In the genomic region with DNA sequence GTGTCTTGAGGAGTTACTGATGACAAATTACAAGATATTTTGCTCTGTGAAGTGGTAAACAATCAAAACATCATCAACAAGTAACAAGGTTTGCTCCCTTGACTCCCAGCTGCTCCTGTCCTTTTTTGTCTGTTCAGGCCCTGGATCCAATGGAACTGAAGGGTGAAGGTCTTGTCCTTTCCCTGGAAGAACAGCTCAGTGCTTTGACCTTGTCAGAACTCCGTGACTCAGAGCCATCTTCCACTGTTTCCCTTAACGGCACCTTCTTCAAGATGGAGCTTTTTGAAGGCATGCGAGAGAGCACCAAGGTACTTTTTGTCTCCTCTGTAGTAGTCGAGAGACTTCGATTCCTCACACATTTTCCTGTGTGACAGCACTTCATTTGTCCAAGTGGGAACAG, we compare ENCODE assay signal across 14 cellular contexts. TPM values are rescaled to one million over a fixed set of nuclear protein-coding genes. Genes with fewer than 3 reads are reported as not detected.
DNase-seq lines count a peak whose midpoint lies in the region; ATAC-seq and TF ChIP-seq lines count a peak whose summit lies in the region.
"Had no signal": no experiment of that assay in that cellular context is flagged by ENCODE, and none has a peak within 500 bp of the region (broad histone marks: within the 10 kb centered on the region; RNA-seq: fewer than 3 reads in every experiment).

No MANE protein-coding gene starts in this region.

- DNase-seq in HCEC 1CT = peak; percentile 41
- DNase-seq in activated T-helper 1 cell treated with anti-CD3 and anti-CD28 coated beads, Interleukin-12 subunit alpha, Interleukin-12 subunit beta, Interleukin-2, Interleukin-4 antibody, amounts not matched to agents 30 ng/mL and 10 ng/mL and 1 ng/mL, durations not matched to agents 14 hours and 24 hours and 36 hours (ENCODE audit: low spot score) = no peak
- no peak for DNase-seq in kidney glomerular epithelial cell (lab: John Stamatoyannopoulos, UW)
- DNase-seq in GM20000 (ENCODE audit: low spot score) = no peak
- no peak for DNase-seq in DMS53 treated with DMSO at 0.1 percent for 48 hours (lab: John Stamatoyannopoulos, UW; ENCODE audit: unreplicated experiment)
- DNase-seq: activated T-cell treated with anti-CD3 and anti-CD28 coated beads for 4 hours; cortex of kidney; NCI-H1694 treated with DMSO at 0.1 percent for 48 hours; NK-92 treated with Interleukin-12 subunit alpha and Interleukin-12 subunit beta, amount 100 ng/mL, for 24 hours; stimulated activated naive CD4-positive, alpha-beta T cell treated with Interleukin-2 at 50 U/mL for 16 hours had no signal

- H3K4me3 ChIP-seq in gastroesophageal sphincter (no peak overlapping the region), skeletal muscle satellite cell (ENCODE audit: low read length) (no peak overlapping the region)

- H3K36me3 ChIP-seq in gastroesophageal sphincter (peaks cover 0 to 45% of the 10 kb centered on the region in 2 donors), skeletal muscle satellite cell (ENCODE audit: insufficient read depth, low read length) (peaks cover 29% of the 10 kb centered on the region)

- no peaks in the 10 kb centered on the region for H3K9me3 Mint-ChIP-seq in activated T-helper 1 cell treated with anti-CD3 and anti-CD28 coated beads, Interleukin-12 subunit alpha, Interleukin-12 subunit beta, Interleukin-2, Interleukin-4 antibody, amounts not matched to agents 30 ng/mL and 10 ng/mL and 1 ng/mL, durations not matched to agents 14 hours and 24 hours and 36 hours
- H3K9me3 Mint-ChIP-seq: natural killer cell treated with Interleukin-12 subunit alpha and Interleukin-12 subunit beta and Interleukin-15 and Interleukin-18, amount 100 ng/mL, for 72 hours had no signal

- no peak for ATAC-seq in gastroesophageal sphincter
- no peak for ATAC-seq in HG02763 (IDR thresholded peaks at IDR 0.05; ENCODE audit: unreplicated experiment)
- ATAC-seq: natural killer cell treated with Interleukin-12 subunit alpha and Interleukin-12 subunit beta and Interleukin-15 and Interleukin-18, amount 100 ng/mL, for 72 hours had no signal

- no peaks in the 10 kb centered on the region for H3K27me3 Mint-ChIP-seq in activated T-helper 1 cell treated with anti-CD3 and anti-CD28 coated beads, Interleukin-12 subunit alpha, Interleukin-12 subunit beta, Interleukin-2, Interleukin-4 antibody, amounts not matched to agents 30 ng/mL and 10 ng/mL and 1 ng/mL, durations not matched to agents 14 hours and 24 hours and 36 hours (ENCODE audit: insufficient read depth)
- H3K27me3 Mint-ChIP-seq: natural killer cell treated with Interleukin-12 subunit alpha and Interleukin-12 subunit beta and Interleukin-15 and Interleukin-18, amount 100 ng/mL, for 72 hours had no signal

- peak overlapping the region; percentile 43 for H3K9ac ChIP-seq in skeletal muscle satellite cell (ENCODE audit: low read depth, low read length)

- H3K27ac ChIP-seq in gastroesophageal sphincter = peak overlapping the region; percentile 45 to 74 (median 64)

- H3K27me3 ChIP-seq in gastroesophageal sphincter (no peaks in the 10 kb centered on the region), skeletal muscle satellite cell (ENCODE audit: control insufficient read depth, insufficient read depth, low read length) (no peaks in the 10 kb centered on the region)

- H3K9me3 ChIP-seq in gastroesophageal sphincter = no peaks in the 10 kb centered on the region
- no peaks in the 10 kb centered on the region for H3K9me3 ChIP-seq in skeletal muscle satellite cell (replicated peaks; ENCODE audit: low read length)

- H3K4me3 Mint-ChIP-seq in activated T-helper 1 cell treated with anti-CD3 and anti-CD28 coated beads, Interleukin-12 subunit alpha, Interleukin-12 subunit beta, Interleukin-2, Interleukin-4 antibody, amounts not matched to agents 30 ng/mL and 10 ng/mL and 1 ng/mL, durations not matched to agents 14 hours and 24 hours and 36 hours = no peak overlapping the region
- H3K4me3 Mint-ChIP-seq: natural killer cell treated with Interleukin-12 subunit alpha and Interleukin-12 subunit beta and Interleukin-15 and Interleukin-18, amount 100 ng/mL, for 72 hours had no signal

- peaks cover 65% of the 10 kb centered on the region for H3K36me3 Mint-ChIP-seq in activated T-helper 1 cell treated with anti-CD3 and anti-CD28 coated beads, Interleukin-12 subunit alpha, Interleukin-12 subunit beta, Interleukin-2, Interleukin-4 antibody, amounts not matched to agents 30 ng/mL and 10 ng/mL and 1 ng/mL, durations not matched to agents 14 hours and 24 hours and 36 hours (ENCODE audit: low read depth)

- TF ChIP-seq POLR2A in gastroesophageal sphincter (IDR thresholded peaks at IDR 0.05) = no peak

- 50 to 58% methylated on average over 5 of the region's 5 CpGs for WGBS in gastroesophageal sphincter (ENCODE audit: low coverage in 1 of 2), 2 donors

- TF ChIP-seq CTCF in gastroesophageal sphincter (IDR thresholded peaks at IDR 0.05) (no peak), GM20000 (IDR thresholded peaks at IDR 0.05; ENCODE audit: extremely low read depth, missing control alignments) (no peak)

- peaks cover 0 to 30% (median 0%) of the 10 kb centered on the region in 3 donors for H3K4me1 ChIP-seq in gastroesophageal sphincter
- H3K4me1 ChIP-seq in skeletal muscle satellite cell (ENCODE audit: control insufficient read depth, insufficient read depth, low read length) = peaks cover 42% of the 10 kb centered on the region

- peak overlapping the region; percentile 29 for H3K27ac Mint-ChIP-seq in activated T-helper 1 cell treated with anti-CD3 and anti-CD28 coated beads, Interleukin-12 subunit alpha, Interleukin-12 subunit beta, Interleukin-2, Interleukin-4 antibody, amounts not matched to agents 30 ng/mL and 10 ng/mL and 1 ng/mL, durations not matched to agents 14 hours and 24 hours and 36 hours
- H3K27ac Mint-ChIP-seq: natural killer cell treated with Interleukin-12 subunit alpha and Interleukin-12 subunit beta and Interleukin-15 and Interleukin-18, amount 100 ng/mL, for 72 hours had no signal

- TF ChIP-seq EP300 in gastroesophageal sphincter (IDR thresholded peaks at IDR 0.05) = no peak

- intact Hi-C loops in activated T-helper 1 cell treated with anti-CD3 and anti-CD28 coated beads, Interleukin-12 subunit alpha, Interleukin-12 subunit beta, Interleukin-2, Interleukin-4 antibody, amounts not matched to agents 30 ng/mL and 10 ng/mL and 1 ng/mL, durations not matched to agents 14 hours and 24 hours and 36 hours (cut with micrococcal nuclease) = no loop called here

- peak overlapping the region; percentile 42 for H3K4me2 ChIP-seq in skeletal muscle satellite cell (ENCODE audit: low read length)

- peaks cover 23% of the 10 kb centered on the region for H3K4me1 Mint-ChIP-seq in activated T-helper 1 cell treated with anti-CD3 and anti-CD28 coated beads, Interleukin-12 subunit alpha, Interleukin-12 subunit beta, Interleukin-2, Interleukin-4 antibody, amounts not matched to agents 30 ng/mL and 10 ng/mL and 1 ng/mL, durations not matched to agents 14 hours and 24 hours and 36 hours (ENCODE audit: low read depth)

RNA-seq across cellular contexts. Expression of a gene that starts 29.0 kb away (rescaled TPM):
- total RNA-seq in activated T-helper 1 cell treated with anti-CD3 and anti-CD28 coated beads, Interleukin-12 subunit alpha, Interleukin-12 subunit beta, Interleukin-2, Interleukin-4 antibody, amounts not matched to agents 30 ng/mL and 10 ng/mL and 1 ng/mL, durations not matched to agents 14 hours and 24 hours and 36 hours = 1.1 and 1.3 TPM in 2 replicates
- total RNA-seq in gastroesophageal sphincter = 1 to 10 TPM; 1.3 to 5.1 (median 3.1) TPM
- 1.3 and 2.6 TPM in 2 replicates for total RNA-seq in skeletal muscle satellite cell (2012; rRNA removed)

RNA-seq across cellular contexts. Expression of a gene that starts 32.5 kb away (rescaled TPM):
- 103 and 114 TPM in 2 replicates for total RNA-seq in activated T-helper 1 cell treated with anti-CD3 and anti-CD28 coated beads, Interleukin-12 subunit alpha, Interleukin-12 subunit beta, Interleukin-2, Interleukin-4 antibody, amounts not matched to agents 30 ng/mL and 10 ng/mL and 1 ng/mL, durations not matched to agents 14 hours and 24 hours and 36 hours
- total RNA-seq in gastroesophageal sphincter = 10 to 100 TPM in 2 of 4 donors, 1 to 10 TPM in 2; 5.6 to 21.1 (median 13.5) TPM
- 11.4 and 19.0 TPM in 2 replicates for total RNA-seq in skeletal muscle satellite cell (2012; rRNA removed)
